ENCODE assay signal across 8 cellular contexts in the genomic region with DNA sequence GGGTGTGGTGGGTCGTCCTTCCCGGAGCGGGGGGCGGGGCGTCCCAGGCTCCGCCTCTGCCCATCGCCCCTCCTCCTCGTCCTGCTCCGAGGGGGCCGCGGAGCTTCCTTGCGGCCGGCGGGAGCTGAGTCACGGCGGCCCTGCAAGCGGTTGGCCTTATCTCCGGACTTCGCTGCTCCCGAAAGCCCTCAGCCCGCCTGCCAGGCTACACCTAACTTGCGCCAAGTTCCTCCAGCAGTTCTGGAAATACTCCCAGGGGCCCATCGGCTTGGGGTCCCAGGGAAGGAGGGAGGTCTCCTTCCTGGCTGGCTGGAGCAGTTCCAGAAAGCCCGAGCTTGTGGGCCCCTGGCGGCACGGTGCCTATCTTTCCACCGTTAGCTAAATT. TPM values are rescaled to one million over a fixed set of nuclear protein-coding genes. Genes with fewer than 3 reads are reported as not detected.
DNase-seq lines count a peak whose midpoint lies in the region; ATAC-seq and TF ChIP-seq lines count a peak whose summit lies in the region.

No MANE protein-coding gene starts in this region.

- peaks cover 0 to 53% of the 10 kb centered on the region in 2 donors for H3K4me1 ChIP-seq in right atrium auricular region

- H3K4me3 ChIP-seq in right atrium auricular region = peak overlapping the region; percentile 34 to 53

- no peaks in the 10 kb centered on the region for H3K9me3 ChIP-seq in KOPT-K1 (ENCODE audit: insufficient read depth, low read length, poor library complexity, severe bottlenecking)
- H3K9me3 ChIP-seq in right atrium auricular region = no peaks in the 10 kb centered on the region

- TF ChIP-seq CTCF in right atrium auricular region (IDR thresholded peaks at IDR 0.05) = no peak

- H3K36me3 ChIP-seq in KOPT-K1 (ENCODE audit: insufficient read depth, low read length) = no peaks in the 10 kb centered on the region
- H3K36me3 ChIP-seq in right atrium auricular region = no peaks in the 10 kb centered on the region

- ATAC-seq in GM21723 (IDR thresholded peaks at IDR 0.05; ENCODE audit: unreplicated experiment) = peak; percentile 84

- H3K27ac ChIP-seq in KOPT-K1 (ENCODE audit: low read depth, low read length, poor library complexity, severe bottlenecking) (peak overlapping the region; percentile 73), right atrium auricular region (peak overlapping the region; percentile 94 to 99)

- H3K27me3 ChIP-seq in right atrium auricular region = no peaks in the 10 kb centered on the region

- DNase-seq in ELF-1 (ENCODE audit: low read depth, low spot score) (peak; percentile 96), SW 1271 (lab: John Stamatoyannopoulos, UW) (peak; percentile 61 to 85), anterior cingulate cortex (lab: John Stamatoyannopoulos, UW) (peak in 53 of 58 donors; percentile 10 to 83 (median 51)), right atrium auricular region (ENCODE audit: low spot score) (peak; percentile 93), putamen (ENCODE audit: low spot score) (peak; percentile 63)
- DNase-seq in NK-92 treated with Interleukin-12 subunit alpha and Interleukin-12 subunit beta, amount 100 ng/mL, for 24 hours (lab: John Stamatoyannopoulos, UW) = no peak

RNA-seq across cellular contexts. Expression of gene CDKN2AIPNL, which starts 54.2 kb away (rescaled TPM):
- 10 to 100 TPM; 28.2 to 32.8 TPM for total RNA-seq in right atrium auricular region

RNA-seq across cellular contexts. Expression of gene JADE2, which starts 59.6 kb away (rescaled TPM):
- 10 to 100 TPM; 37.5 to 47.6 TPM for total RNA-seq in right atrium auricular region
